In the genomic region with DNA sequence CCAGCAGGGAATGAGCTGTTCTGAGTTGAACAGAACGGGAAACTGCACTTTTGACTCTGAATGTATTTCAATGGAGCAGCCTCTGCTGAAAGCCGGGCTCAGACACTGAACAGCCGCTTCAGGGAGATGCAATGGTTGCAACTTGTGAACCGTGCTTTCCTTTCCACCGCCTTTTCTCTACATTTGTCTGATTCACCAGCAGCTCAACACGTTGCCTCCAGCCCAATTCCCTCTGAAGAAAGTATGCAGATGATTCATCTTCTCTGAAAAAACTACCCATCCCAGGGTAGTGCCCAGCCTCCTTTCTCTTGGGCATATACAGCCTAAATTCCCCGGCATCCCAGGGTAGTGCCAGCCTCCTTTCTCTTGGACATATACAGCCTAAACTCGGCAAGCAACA, we compare ENCODE assay signal across 15 cellular contexts.
DNase-seq lines count a peak whose midpoint lies in the region; ATAC-seq and TF ChIP-seq lines count a peak whose summit lies in the region.
"Had no signal": no experiment of that assay in that cellular context is flagged by ENCODE, and none has a peak within 500 bp of the region (broad histone marks: within the 10 kb centered on the region; RNA-seq: fewer than 3 reads in every experiment).

No MANE protein-coding gene starts in this region.

- H3K4me3 Mint-ChIP-seq in immature natural killer cell: no peak overlapping the region
- no peak overlapping the region for H3K4me3 Mint-ChIP-seq in GM23338
- H3K4me3 Mint-ChIP-seq: activated naive CD4-positive, alpha-beta T cell treated with anti-CD3 and anti-CD28 coated beads for 36 hours; IgD-negative memory B cell; T-cell had no signal

- H2BK120ac ChIP-seq in mesendoderm (ENCODE audit: low read depth, low read length): no peak overlapping the region

- 35% methylated on average over 8 of the region's 8 CpGs for WGBS in mammary epithelial cell (ENCODE audit: low coverage, missing lambda C conversion rate)
- no CpG with 5 or more reads among the region's 8 CpGs for WGBS in mesendoderm (ENCODE audit: extremely low coverage, insufficient coverage, low lambda C conversion rate)

- CTCF ChIA-PET in mammary epithelial cell (lab: Charles Lee; ENCODE audit: low non-redundant PET): no interaction called here

- H2AFZ ChIP-seq in ACC112 (ENCODE audit: low read length, unreplicated experiment): peak overlapping the region; percentile 53
- no peak overlapping the region for H2AFZ ChIP-seq in mammary epithelial cell (ENCODE audit: low read depth, low read length)
- no peak overlapping the region for H2AFZ ChIP-seq in GM23338

- no peaks in the 10 kb centered on the region for H3K9me3 ChIP-seq in mammary epithelial cell (replicated peaks; ENCODE audit: insufficient read depth, low read length)
- H3K9me3 ChIP-seq: thyroid gland had no signal

- dilution Hi-C loops in mammary epithelial cell (cut with HindIII; ENCODE audit: low sequenced_read_pairs): loop anchor here (5.0 kb wide), 1 partner anchor 99 kb away; no protein-coding TSS in a partner anchor

- H3K9me3 Mint-ChIP-seq in immature natural killer cell (peaks cover 0 to 5% (median 0%) of the 10 kb centered on the region in 6 donors), GM23338 (peaks cover 2% of the 10 kb centered on the region; the same call in 1 of the 3 replicates)

- H3F3A ChIP-seq in GM23338 (replicated peaks; ENCODE audit: low read depth): no peaks in the 10 kb centered on the region

- H3K23ac ChIP-seq in mesendoderm (ENCODE audit: low read length): no peak overlapping the region

- H3K9ac ChIP-seq in mammary epithelial cell (ENCODE audit: insufficient read depth, low read length) (no peak overlapping the region), mesendoderm (ENCODE audit: low read length) (no peak overlapping the region)

- H3K79me2 ChIP-seq in ACC112 (ENCODE audit: control insufficient read depth, insufficient read depth, low read length, unreplicated experiment) (no peaks in the 10 kb centered on the region), mammary epithelial cell (ENCODE audit: insufficient read depth, low read length) (no peaks in the 10 kb centered on the region), mesendoderm (ENCODE audit: control insufficient read depth, insufficient read depth, low read length) (no peaks in the 10 kb centered on the region), GM23338 (replicated peaks; ENCODE audit: insufficient read depth) (no peaks in the 10 kb centered on the region)

- H2AK5ac ChIP-seq in mesendoderm (ENCODE audit: low read length): no peak overlapping the region

- in situ Hi-C loops in mammary epithelial cell (cut with MboI; ENCODE audit: low sequenced_read_pairs in 2 of 2): no loop called here

- ATAC-seq in HG02588 (IDR thresholded peaks at IDR 0.05; ENCODE audit: unreplicated experiment) (no peak), GM23338 (no peak)
- ATAC-seq: T-cell had no signal

- H2BK5ac ChIP-seq in mesendoderm (ENCODE audit: low read length): peak overlapping the region; percentile 13

- no TSS peak for BruUV-seq in mammary epithelial cell (replicated peaks; lab: Mats Ljungman, UMichigan)

- DNase-seq in HT1080 (ENCODE audit: low read depth) (peak; percentile 60), mammary epithelial cell (peak; percentile 81), mesendoderm (no peak), immature natural killer cell (no peak), GM23338 (ENCODE audit: low spot score) (no peak)
- DNase-seq in activated CD4-positive, alpha-beta T cell treated with anti-CD3 and anti-CD28 coated beads, Interleukin-2, amount 50 U/mL, for 48 hours: no peak
- DNase-seq: activated CD8-positive, alpha-beta memory T cell treated with anti-CD3 and anti-CD28 coated beads for 24 hours; activated naive CD4-positive, alpha-beta T cell treated with anti-CD3 and anti-CD28 coated beads for 36 hours; dermis blood vessel endothelial cell; NCI-H1930; T-cell; thyroid gland had no signal

- H4K5ac ChIP-seq in mesendoderm (ENCODE audit: low read length): no peak overlapping the region

- H3K9me2 ChIP-seq in GM23338 (ENCODE audit: insufficient read depth): no peaks in the 10 kb centered on the region

- H3K4me3 ChIP-seq in ACC112 (ENCODE audit: low read depth, low read length) (no peak overlapping the region), mammary epithelial cell (replicated peaks in 1 of 3; ENCODE audit: insufficient read depth in 1 of 3, low read depth in 2 of 3, low read length in 3 of 3) (no peak overlapping the region), mesendoderm (ENCODE audit: low read length) (no peak overlapping the region), GM23338 (no peak overlapping the region)
- H3K4me3 ChIP-seq: thyroid gland had no signal

- TF ChIP-seq CTCF in mammary epithelial cell (conservative IDR thresholded peaks at IDR 0.05 in 1 of 2, IDR thresholded peaks at IDR 0.05 in 1 of 2; ENCODE audit: extremely low read depth in 1 of 2, insufficient read depth in 1 of 2, low read depth in 1 of 2, low read length in 2 of 2) (no peak), GM23338 (conservative IDR thresholded peaks at IDR 0.05; ENCODE audit: low read depth in 2 of 2) (no peak)

- H3K36me3 Mint-ChIP-seq in immature natural killer cell (no peaks in the 10 kb centered on the region), GM23338 (ENCODE audit: low read depth) (peaks cover 2% of the 10 kb centered on the region; the same call in 1 of the 3 replicates)
- H3K36me3 Mint-ChIP-seq: IgD-negative memory B cell, T-cell had no signal

- intact Hi-C loops in mammary epithelial cell (cut with micrococcal nuclease): no loop called here

- H3K27me3 ChIP-seq in ACC112 (ENCODE audit: insufficient read depth, low read length) (no peaks in the 10 kb centered on the region), mammary epithelial cell (ENCODE audit: insufficient read depth, low read length) (no peaks in the 10 kb centered on the region), mesendoderm (ENCODE audit: insufficient read depth, low read length, poor library complexity) (no peaks in the 10 kb centered on the region), GM23338 (ENCODE audit: insufficient read depth) (no peaks in the 10 kb centered on the region)
- H3K27me3 ChIP-seq: thyroid gland had no signal

- peaks cover 57% of the 10 kb centered on the region for H3K4me1 ChIP-seq in ACC112 (ENCODE audit: control insufficient read depth, insufficient read depth, low read length, unreplicated experiment)
- H3K4me1 ChIP-seq in mammary epithelial cell (ENCODE audit: insufficient read depth, low read length): peaks cover 16% of the 10 kb centered on the region
- peaks cover 14% of the 10 kb centered on the region for H3K4me1 ChIP-seq in mesendoderm (ENCODE audit: control insufficient read depth, low read depth, low read length)
- no peaks in the 10 kb centered on the region for H3K4me1 ChIP-seq in GM23338 (ENCODE audit: insufficient read depth)

- no peak overlapping the region for H3K4ac ChIP-seq in mesendoderm (ENCODE audit: low read depth, low read length)

- peak overlapping the region; percentile 25 for H3K18ac ChIP-seq in mesendoderm (ENCODE audit: low read length)

- peak overlapping the region; percentile 45; the same call in 1 of the 2 replicates for H3K27ac ChIP-seq in ACC112 (ENCODE audit: low read depth, low read length)
- no peak overlapping the region for H3K27ac ChIP-seq in mammary epithelial cell (ENCODE audit: insufficient read depth, low read depth, low read length)
- H3K27ac ChIP-seq in mesendoderm (ENCODE audit: low read depth, low read length): no peak overlapping the region
- H3K27ac ChIP-seq in GM23338 (ENCODE audit: low read depth): no peak overlapping the region
- H3K27ac ChIP-seq: thyroid gland had no signal

- H3K27me3 Mint-ChIP-seq in immature natural killer cell (ENCODE audit: low read depth in 3 of 3): peaks cover 0 to 2% (median 1%) of the 10 kb centered on the region in 3 donors
- no peaks in the 10 kb centered on the region for H3K27me3 Mint-ChIP-seq in GM23338 (ENCODE audit: insufficient read depth, low read depth, poor library complexity)

- no peak overlapping the region for H3K4me2 ChIP-seq in mammary epithelial cell (ENCODE audit: insufficient read depth, low read depth, low read length)
- no peak overlapping the region for H3K4me2 ChIP-seq in mesendoderm (ENCODE audit: low read length)
- no peak overlapping the region for H3K4me2 ChIP-seq in GM23338

- H2BK15ac ChIP-seq in mesendoderm (replicated peaks; ENCODE audit: low read depth): no peak overlapping the region

- no peaks in the 10 kb centered on the region for H3K79me1 ChIP-seq in mesendoderm (ENCODE audit: low read length)

- H3K27ac Mint-ChIP-seq in immature natural killer cell: no peak overlapping the region
- H3K27ac Mint-ChIP-seq in GM23338: no peak overlapping the region
- H3K27ac Mint-ChIP-seq: activated naive CD4-positive, alpha-beta T cell treated with anti-CD3 and anti-CD28 coated beads for 36 hours; IgD-negative memory B cell; T-cell had no signal

- peak overlapping the region; percentile 52 for H3K56ac ChIP-seq in mesendoderm (ENCODE audit: low read length)

- no peak overlapping the region for H4K8ac ChIP-seq in mesendoderm (ENCODE audit: low read depth, low read length)

- H4K20me1 ChIP-seq in mammary epithelial cell (ENCODE audit: insufficient read depth, low read length) (no peaks in the 10 kb centered on the region), GM23338 (replicated peaks; ENCODE audit: insufficient read depth) (no peaks in the 10 kb centered on the region)

- H3K36me3 ChIP-seq in ACC112 (ENCODE audit: insufficient read depth, low read length): no peaks in the 10 kb centered on the region
- no peaks in the 10 kb centered on the region for H3K36me3 ChIP-seq in mammary epithelial cell (ENCODE audit: insufficient read depth, low read length)
- H3K36me3 ChIP-seq in mesendoderm (ENCODE audit: control insufficient read depth, insufficient read depth, low read length): no peaks in the 10 kb centered on the region
- no peaks in the 10 kb centered on the region for H3K36me3 ChIP-seq in GM23338 (ENCODE audit: insufficient read depth)
- H3K36me3 ChIP-seq: thyroid gland had no signal

- H3K4me1 Mint-ChIP-seq in immature natural killer cell: no peaks in the 10 kb centered on the region
- H3K4me1 Mint-ChIP-seq in GM23338: peaks cover 1% of the 10 kb centered on the region; the same call in 1 of the 3 replicates
- H3K4me1 Mint-ChIP-seq: IgD-negative memory B cell, T-cell had no signal

TF ChIP-seq in GM23338, 12 proteins besides CTCF, POLR2A, EP300 and RAD21 (continues in another document):
- no peak for TF ChIP-seq JUNB (IDR thresholded peaks at IDR 0.05; ENCODE audit: unreplicated experiment)
- TF ChIP-seq STAT1 (IDR thresholded peaks at IDR 0.05; ENCODE audit: unreplicated experiment): no peak
- no peak for TF ChIP-seq EZH2phosphoT487 (IDR thresholded peaks at IDR 0.05; ENCODE audit: unreplicated experiment)
- TF ChIP-seq, protein P1, sequence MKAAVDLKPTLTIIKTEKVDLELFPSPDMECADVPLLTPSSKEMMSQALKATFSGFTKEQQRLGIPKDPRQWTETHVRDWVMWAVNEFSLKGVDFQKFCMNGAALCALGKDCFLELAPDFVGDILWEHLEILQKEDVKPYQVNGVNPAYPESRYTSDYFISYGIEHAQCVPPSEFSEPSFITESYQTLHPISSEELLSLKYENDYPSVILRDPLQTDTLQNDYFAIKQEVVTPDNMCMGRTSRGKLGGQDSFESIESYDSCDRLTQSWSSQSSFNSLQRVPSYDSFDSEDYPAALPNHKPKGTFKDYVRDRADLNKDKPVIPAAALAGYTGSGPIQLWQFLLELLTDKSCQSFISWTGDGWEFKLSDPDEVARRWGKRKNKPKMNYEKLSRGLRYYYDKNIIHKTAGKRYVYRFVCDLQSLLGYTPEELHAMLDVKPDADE (IDR thresholded peaks at IDR 0.05): no peak

Comparison
In these comparisons a context has a peak if more than half of its experiments do, and no peak if none do; other contexts are left out.
1. DNase-seq: peak in HT1080 (single experiment) and mammary epithelial cell (single experiment); none in mesendoderm (single experiment), immature natural killer cell (0 of 3), GM23338 (single experiment) and activated CD4-positive, alpha-beta T cell treated with anti-CD3 and anti-CD28 coated beads, Interleukin-2, amount 50 U/mL, for 48 hours (0 of 2).